Comparison of ENCODE assay signal across 10 cellular contexts in genomic region chr2:44833123-44834069, GRCh38.
DNase-seq lines count a peak whose midpoint lies in the region; ATAC-seq, FAIRE-seq and TF ChIP-seq lines count a peak whose summit lies in the region.
"Had no signal": no experiment of that assay in that cellular context is flagged by ENCODE, and none has a peak within 500 bp of the region (broad histone marks: within the 10 kb centered on the region; RNA-seq: fewer than 3 reads in every experiment).

No MANE protein-coding gene starts in this region.

- FAIRE-seq in HTR-8/SVneo (lab: Jason Lieb, UNC), result no peak
- FAIRE-seq: keratinocyte had no signal

- H3K4me1 ChIP-seq in foreskin keratinocyte, result no peaks in the 10 kb centered on the region

- peaks cover 2% of the 10 kb centered on the region for H3K27me3 ChIP-seq in foreskin keratinocyte

- TF ChIP-seq CTCF in foreskin keratinocyte (conservative IDR thresholded peaks at IDR 0.05), result no peak

- peak; percentile 64 for ATAC-seq in GM18909 (IDR thresholded peaks at IDR 0.05; ENCODE audit: poor library complexity, unreplicated experiment)
- ATAC-seq in foreskin keratinocyte, result peak; percentile 71

- H3K27ac ChIP-seq in foreskin keratinocyte, result no peak overlapping the region

- DNase-seq in H4 (ENCODE audit: low spot score), result peak; percentile 13
- peak; percentile 14 for DNase-seq in HTR-8/SVneo (ENCODE audit: insufficient read length, low spot score)
- DNase-seq in foreskin keratinocyte, result peak; percentile 75 to 83
- DNase-seq in hippocampal formation (lab: John Stamatoyannopoulos, UW), result no peak
- DNase-seq in stimulated activated naive CD4-positive, alpha-beta T cell (lab: John Stamatoyannopoulos, UW), result no peak
- DNase-seq in SW480 (ENCODE audit: low spot score), result no peak
- no peak for DNase-seq in T1000 (lab: John Stamatoyannopoulos, UW)
- DNase-seq: retina had no signal

Comparison
In these comparisons a context has a peak if more than half of its experiments do, and no peak if none do; other contexts are left out.
1. DNase-seq: peak in H4 (single experiment), HTR-8/SVneo (single experiment) and foreskin keratinocyte (2 of 2); none in hippocampal formation (0 of 2), stimulated activated naive CD4-positive, alpha-beta T cell (0 of 6), SW480 (single experiment) and T1000 (single experiment).